In genomic region chr20:53282217-53282955, GRCh38 we compare ENCODE assay signal across 1 cellular context.
TF ChIP-seq lines count a peak whose summit lies in the region.

No MANE protein-coding gene starts in this region.

TF ChIP-seq in H1, 55 proteins besides CTCF, POLR2A, EP300 and RAD21 (continued from another document):
- no peak for TF ChIP-seq GTF2F1 (IDR thresholded peaks at IDR 0.05; ENCODE audit: borderline replicate concordance, low read depth, low read length)
- TF ChIP-seq SP1 (IDR thresholded peaks at IDR 0.05; ENCODE audit: low read depth, low read length), result no peak
